ENCODE assay signal across 1 cellular context in genomic region chr2:191636586-191636985, GRCh38.
TF ChIP-seq lines count a peak whose summit lies in the region.

No MANE protein-coding gene starts in this region.

TF ChIP-seq in A549, 52 proteins besides CTCF, POLR2A, EP300 and RAD21 (continued from another document):
- TF ChIP-seq ATOH8 (CRISPR knock-in tag; IDR thresholded peaks at IDR 0.05; ENCODE audit: low read depth) = no peak
- no peak for TF ChIP-seq SREBF2 (IDR thresholded peaks at IDR 0.05)
- no peak for TF ChIP-seq POLR2AphosphoS2 (conservative IDR thresholded peaks at IDR 0.05; ENCODE audit: low read length)
- no peak for TF ChIP-seq ZC3H11A (IDR thresholded peaks at IDR 0.05)
- TF ChIP-seq ZSCAN20 (CRISPR knock-in tag; IDR thresholded peaks at IDR 0.05) = no peak
- no peak for TF ChIP-seq HES2 (IDR thresholded peaks at IDR 0.05)
- no peak for TF ChIP-seq GATA3 (IDR thresholded peaks at IDR 0.05; ENCODE audit: borderline replicate concordance)
